ENCODE assay signal across 32 cellular contexts in genomic region chr18:80044072-80044471, GRCh38.
"Had no signal": no experiment of that assay in that cellular context is flagged by ENCODE, and none has a peak within 500 bp of the region (broad histone marks: within the 10 kb centered on the region; RNA-seq: fewer than 3 reads in every experiment).

No MANE protein-coding gene starts in this region.

- ATAC-seq: activated CD8-positive, alpha-beta memory T cell treated with anti-CD3 and anti-CD28 coated beads, Interleukin-2, amount 10 ng/mL, durations not matched to agents 7 days and 5 days; PC-3 had no signal

- H3K27ac ChIP-seq: ascending aorta, Peyer's patch, VCaP had no signal

- H3K9me3 Mint-ChIP-seq: activated B cell treated with CpG ODN at 0.5 μM for 24 hours; activated CD4-positive, alpha-beta memory T cell treated with anti-CD3 and anti-CD28 coated beads for 36 hours; activated naive CD4-positive, alpha-beta T cell treated with anti-CD3 and anti-CD28 coated beads, Interleukin-2, amount 50 U/mL, for 24 hours; activated naive CD8-positive, alpha-beta T cell treated with anti-CD3 and anti-CD28 coated beads, Interleukin-2, amount 10 ng/mL, durations not matched to agents 7 days and 5 days; activated T-cell treated with anti-CD3 and anti-CD28 coated beads, Interleukin-2, amount 50 U/mL, for 24 hours; activated T-helper 2 cell treated with anti-CD3 and anti-CD28 coated beads, Interferon-gamma antibody, Interleukin-2, Interleukin-4, amounts not matched to agents 10 μg/mL and 5 μg/mL and 100 μg/mL, durations not matched to agents 14 hours and 24 hours and 36 hours had no signal

- H3K27me3 Mint-ChIP-seq: activated B cell treated with CpG ODN at 0.5 μM for 24 hours; activated CD4-positive, alpha-beta memory T cell treated with anti-CD3 and anti-CD28 coated beads for 36 hours; activated CD8-positive, alpha-beta memory T cell treated with anti-CD3 and anti-CD28 coated beads, Interleukin-2, amount 10 ng/mL, durations not matched to agents 7 days and 5 days; activated naive CD4-positive, alpha-beta T cell treated with anti-CD3 and anti-CD28 coated beads, Interleukin-2, amount 50 U/mL, for 24 hours; activated naive CD8-positive, alpha-beta T cell treated with anti-CD3 and anti-CD28 coated beads, Interleukin-2, amount 10 ng/mL, durations not matched to agents 7 days and 5 days; activated T-cell treated with anti-CD3 and anti-CD28 coated beads, Interleukin-2, amount 50 U/mL, for 24 hours had no signal

- H3K4me1 Mint-ChIP-seq: activated B cell treated with CpG ODN at 0.5 μM for 24 hours; activated naive CD4-positive, alpha-beta T cell treated with anti-CD3 and anti-CD28 coated beads, Interleukin-2, amount 50 U/mL, for 24 hours had no signal

- DNase-seq: activated B cell treated with CpG ODN at 0.5 μM for 24 hours; activated CD4-positive, alpha-beta memory T cell treated with anti-CD3 and anti-CD28 coated beads for 36 hours; activated CD4-positive, alpha-beta T cell treated with anti-CD3 and anti-CD28 coated beads for 4 hours; activated CD4-positive, alpha-beta T cell treated with anti-CD3 and anti-CD28 coated beads, Interleukin-2, amount 50 U/mL, for 1 hour; activated CD4-positive, CD25-positive, alpha-beta regulatory T cell treated with anti-CD3 and anti-CD28 coated beads, Interleukin-2, amount 50 U/mL, for 72 hours; activated CD8-positive, alpha-beta memory T cell treated with anti-CD3 and anti-CD28 coated beads, Interleukin-2, amount 10 ng/mL, durations not matched to agents 7 days and 5 days; activated gamma-delta T cell; activated naive CD4-positive, alpha-beta T cell treated with Interleukin-2 at 50 U/mL for 16 hours; activated naive CD8-positive, alpha-beta T cell treated with anti-CD3 and anti-CD28 coated beads, Interleukin-2, amount 10 ng/mL, durations not matched to agents 7 days and 5 days; activated T-cell treated with anti-CD3 and anti-CD28 coated beads, Interleukin-2, amount 50 U/mL, for 24 hours; amygdala; MG63; NCI-H1048; NCI-H1105 treated with DMSO at 0.1 percent for 48 hours; NCI-H1436; NCI-H1694; NCI-H1930; NCI-H2081 treated with DMSO at 0.1 percent for 48 hours; NCI-H226; NCI-H446 treated with DMSO at 0.1 percent for 48 hours; NCI-H524; PC-3; Peyer's patch; RPMI8226; SW 1271; T-helper 1 cell; T-helper 2 cell; T-helper 9 cell had no signal

- H3K27me3 ChIP-seq: ascending aorta, MG63, Peyer's patch had no signal

- H3K9me3 ChIP-seq: ascending aorta, MG63, Peyer's patch had no signal

- H3K27ac Mint-ChIP-seq: activated B cell treated with CpG ODN at 0.5 μM for 24 hours; activated CD4-positive, alpha-beta memory T cell treated with anti-CD3 and anti-CD28 coated beads for 36 hours; activated CD8-positive, alpha-beta memory T cell treated with anti-CD3 and anti-CD28 coated beads, Interleukin-2, amount 10 ng/mL, durations not matched to agents 7 days and 5 days; activated naive CD4-positive, alpha-beta T cell treated with anti-CD3 and anti-CD28 coated beads, Interleukin-2, amount 50 U/mL, for 24 hours; activated naive CD8-positive, alpha-beta T cell treated with anti-CD3 and anti-CD28 coated beads, Interleukin-2, amount 10 ng/mL, durations not matched to agents 7 days and 5 days; activated T-cell treated with anti-CD3 and anti-CD28 coated beads, Interleukin-2, amount 50 U/mL, for 24 hours; activated T-helper 2 cell treated with anti-CD3 and anti-CD28 coated beads, Interferon-gamma antibody, Interleukin-2, Interleukin-4, amounts not matched to agents 10 μg/mL and 5 μg/mL and 100 μg/mL, durations not matched to agents 14 hours and 24 hours and 36 hours had no signal

- H3K4me3 Mint-ChIP-seq: activated B cell treated with CpG ODN at 0.5 μM for 24 hours; activated CD4-positive, alpha-beta memory T cell treated with anti-CD3 and anti-CD28 coated beads for 36 hours; activated CD8-positive, alpha-beta memory T cell treated with anti-CD3 and anti-CD28 coated beads, Interleukin-2, amount 10 ng/mL, durations not matched to agents 7 days and 5 days; activated naive CD4-positive, alpha-beta T cell treated with anti-CD3 and anti-CD28 coated beads, Interleukin-2, amount 50 U/mL, for 24 hours; activated naive CD8-positive, alpha-beta T cell treated with anti-CD3 and anti-CD28 coated beads, Interleukin-2, amount 10 ng/mL, durations not matched to agents 7 days and 5 days; activated T-cell treated with anti-CD3 and anti-CD28 coated beads, Interleukin-2, amount 50 U/mL, for 24 hours had no signal

- H3K4me1 ChIP-seq: ascending aorta, Peyer's patch had no signal

- H3K4me3 ChIP-seq: ascending aorta, MG63, Peyer's patch had no signal
